ENCODE assay signal across 12 cellular contexts in the genomic region with DNA sequence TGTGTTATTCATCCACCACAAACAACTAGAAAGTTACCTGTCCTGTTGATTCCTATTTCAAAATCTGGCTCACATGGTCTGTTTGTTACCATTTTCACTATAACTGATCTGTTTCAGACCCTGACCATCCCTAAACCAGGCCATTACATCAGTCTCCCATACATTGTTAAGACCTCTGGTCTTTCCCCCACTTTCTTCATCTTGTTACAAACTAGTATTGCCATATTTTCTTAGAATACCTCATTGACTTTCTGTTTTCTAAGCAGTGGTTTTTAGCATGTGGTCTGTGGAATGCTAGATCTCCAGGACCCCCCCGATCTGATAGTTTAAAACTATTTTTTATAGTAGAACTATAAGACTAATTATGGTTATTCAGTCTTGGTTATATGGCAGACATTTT.
"Had no signal": no experiment of that assay in that cellular context is flagged by ENCODE, and none has a peak within 500 bp of the region (broad histone marks: within the 10 kb centered on the region; RNA-seq: fewer than 3 reads in every experiment).

No MANE protein-coding gene starts in this region.

- H3K36me3 ChIP-seq: spleen had no signal

- H3K27me3 Mint-ChIP-seq: activated T-helper 17 cell treated with anti-CD3 and anti-CD28 coated beads, Interleukin-2, amount 50 U/mL, for 72 hours; stimulated activated naive CD8-positive, alpha-beta T cell treated with anti-CD3 and anti-CD28 coated beads, Interleukin-15, amount 100 ng/mL, for 72 hours had no signal

- H3K4me1 Mint-ChIP-seq: activated T-helper 17 cell treated with anti-CD3 and anti-CD28 coated beads, Interleukin-2, amount 50 U/mL, for 72 hours; stimulated activated naive CD8-positive, alpha-beta T cell treated with anti-CD3 and anti-CD28 coated beads, Interleukin-15, amount 100 ng/mL, for 72 hours had no signal

- DNase-seq: activated CD4-positive, CD25-positive, alpha-beta regulatory T cell treated with anti-CD3 and anti-CD28 coated beads, Interleukin-2, amount 50 U/mL, for 72 hours; activated naive CD4-positive, alpha-beta T cell treated with Interleukin-2 at 50 U/mL for 16 hours; activated T-cell treated with anti-CD3 and anti-CD28 coated beads for 4 hours; glutamatergic neuron; immature natural killer cell; midbrain; spleen; stimulated activated naive CD8-positive, alpha-beta T cell treated with anti-CD3 and anti-CD28 coated beads, Interleukin-15, amount 100 ng/mL, for 72 hours had no signal

- H3K27ac ChIP-seq: ascending aorta, esophagus muscularis mucosa had no signal

- H3K4me3 ChIP-seq: ascending aorta, esophagus muscularis mucosa, spleen had no signal

- H3K9me3 Mint-ChIP-seq: activated T-helper 17 cell treated with anti-CD3 and anti-CD28 coated beads, Interleukin-2, amount 50 U/mL, for 72 hours; stimulated activated naive CD8-positive, alpha-beta T cell treated with anti-CD3 and anti-CD28 coated beads, Interleukin-15, amount 100 ng/mL, for 72 hours had no signal

- H3K27me3 ChIP-seq: ascending aorta, esophagus muscularis mucosa, spleen had no signal

- H3K9me3 ChIP-seq: ascending aorta, esophagus muscularis mucosa had no signal

- H3K27ac Mint-ChIP-seq: activated T-helper 17 cell treated with anti-CD3 and anti-CD28 coated beads, Interleukin-2, amount 50 U/mL, for 72 hours; immature natural killer cell; stimulated activated naive CD8-positive, alpha-beta T cell treated with anti-CD3 and anti-CD28 coated beads, Interleukin-15, amount 100 ng/mL, for 72 hours had no signal

- ATAC-seq: activated T-helper 17 cell treated with anti-CD3 and anti-CD28 coated beads, Interleukin-2, amount 50 U/mL, for 72 hours; sciatic nerve; stimulated activated naive CD8-positive, alpha-beta T cell treated with anti-CD3 and anti-CD28 coated beads, Interleukin-15, amount 100 ng/mL, for 72 hours had no signal

- H3K4me3 Mint-ChIP-seq: activated T-helper 17 cell treated with anti-CD3 and anti-CD28 coated beads, Interleukin-2, amount 50 U/mL, for 72 hours; immature natural killer cell; stimulated activated naive CD8-positive, alpha-beta T cell treated with anti-CD3 and anti-CD28 coated beads, Interleukin-15, amount 100 ng/mL, for 72 hours had no signal

- H3K4me1 ChIP-seq: ascending aorta had no signal

- H3K36me3 Mint-ChIP-seq: immature natural killer cell had no signal
